Comparison of ENCODE assay signal across 15 cellular contexts in the genomic region with DNA sequence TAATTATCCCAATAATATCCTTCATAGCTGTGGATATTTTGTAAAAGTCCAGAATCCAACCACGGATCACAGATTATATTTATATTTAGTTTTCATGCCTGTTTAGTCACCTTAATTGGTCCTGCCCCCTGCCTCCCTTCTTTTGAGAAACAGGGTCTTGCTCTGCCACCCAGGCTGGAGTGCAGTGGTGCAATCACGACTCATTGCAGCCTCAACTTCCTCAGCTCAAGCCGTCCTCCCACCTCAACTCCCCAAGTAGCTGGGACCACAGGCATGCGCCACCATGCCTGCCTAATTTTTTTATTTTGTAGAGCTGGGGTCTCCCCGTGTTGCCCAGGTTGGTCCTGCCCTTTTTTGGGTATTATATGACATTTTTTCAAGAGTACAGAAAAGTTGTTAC.
"Had no signal": no experiment of that assay in that cellular context is flagged by ENCODE, and none has a peak within 500 bp of the region (broad histone marks: within the 10 kb centered on the region; RNA-seq: fewer than 3 reads in every experiment).

No MANE protein-coding gene starts in this region.

- H3K4me3 ChIP-seq: sigmoid colon, stomach, testis, upper lobe of left lung had no signal

- DNase-seq: activated CD4-positive, alpha-beta memory T cell treated with anti-CD3 and anti-CD28 coated beads for 36 hours; activated CD8-positive, alpha-beta memory T cell treated with anti-CD3 and anti-CD28 coated beads, Interleukin-2, amount 10 ng/mL, durations not matched to agents 7 days and 5 days; activated T-cell treated with anti-CD3 and anti-CD28 coated beads, Interleukin-2, amount 50 U/mL, for 1 hour; amniotic stem cell; effector CD8-positive, alpha-beta T cell; head of caudate nucleus; kidney glomerular epithelial cell; left ventricle myocardium superior; natural killer cell; sigmoid colon; stimulated activated CD4-positive, alpha-beta T cell treated with anti-CD3 and anti-CD28 coated beads, Interleukin-2, amount 100 ng/mL, for 24 hours; stomach; testis; upper lobe of left lung; WERI-Rb-1 had no signal
